In genomic region chr4:180462116-180462515, GRCh38 we compare ENCODE assay signal across 6 cellular contexts.
"Had no signal": no experiment of that assay in that cellular context is flagged by ENCODE, and none has a peak within 500 bp of the region (broad histone marks: within the 10 kb centered on the region; RNA-seq: fewer than 3 reads in every experiment).

No MANE protein-coding gene starts in this region.

- ATAC-seq: GM23338, HepG2 had no signal

- H2AFZ ChIP-seq: GM23338 had no signal

- H3K36me3 Mint-ChIP-seq: IgD-negative memory B cell had no signal

- H3K4me3 ChIP-seq: GM23338 had no signal

- H3K9me3 Mint-ChIP-seq: GM23338, H9 had no signal

- H3K27ac Mint-ChIP-seq: H9, IgD-negative memory B cell had no signal

- H3K27me3 Mint-ChIP-seq: IgD-negative memory B cell had no signal

- DNase-seq: H9, HCEC 1CT, KBM-7 had no signal

- H3K4me1 Mint-ChIP-seq: IgD-negative memory B cell had no signal

- H3K4me3 Mint-ChIP-seq: GM23338, H9, IgD-negative memory B cell had no signal

- H3K4me2 ChIP-seq: GM23338 had no signal
